1 cellular context compared by ENCODE assay signal in the genomic region with DNA sequence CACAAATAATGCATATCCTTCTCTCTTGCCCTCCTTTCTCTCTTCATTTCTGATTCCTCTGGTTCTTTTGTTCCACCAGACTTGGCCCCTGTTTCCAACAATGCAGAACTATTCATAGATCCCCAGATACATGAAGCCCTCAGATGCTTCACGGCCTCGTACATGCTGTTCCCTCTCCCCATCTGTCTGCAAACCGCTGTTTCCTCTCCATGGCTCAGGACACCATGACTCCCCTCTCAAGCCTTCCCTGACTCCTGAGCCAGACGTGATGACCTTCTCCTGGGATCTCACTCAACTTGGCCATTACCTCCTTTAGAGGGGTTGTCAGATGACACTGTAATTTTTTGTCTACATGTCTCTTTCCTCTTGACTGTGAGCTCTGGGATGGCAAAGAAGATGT.
TF ChIP-seq lines count a peak whose summit lies in the region.

No MANE protein-coding gene starts in this region.

TF ChIP-seq in K562, 482 proteins besides CTCF, POLR2A, EP300 and RAD21:
- TF ChIP-seq, protein P1, sequence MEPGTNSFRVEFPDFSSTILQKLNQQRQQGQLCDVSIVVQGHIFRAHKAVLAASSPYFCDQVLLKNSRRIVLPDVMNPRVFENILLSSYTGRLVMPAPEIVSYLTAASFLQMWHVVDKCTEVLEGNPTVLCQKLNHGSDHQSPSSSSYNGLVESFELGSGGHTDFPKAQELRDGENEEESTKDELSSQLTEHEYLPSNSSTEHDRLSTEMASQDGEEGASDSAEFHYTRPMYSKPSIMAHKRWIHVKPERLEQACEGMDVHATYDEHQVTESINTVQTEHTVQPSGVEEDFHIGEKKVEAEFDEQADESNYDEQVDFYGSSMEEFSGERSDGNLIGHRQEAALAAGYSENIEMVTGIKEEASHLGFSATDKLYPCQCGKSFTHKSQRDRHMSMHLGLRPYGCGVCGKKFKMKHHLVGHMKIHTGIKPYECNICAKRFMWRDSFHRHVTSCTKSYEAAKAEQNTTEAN (CRISPR knock-in tag; IDR thresholded peaks at IDR 0.05): no peak
- no peak for TF ChIP-seq CHD1 (IDR thresholded peaks at IDR 0.05; ENCODE audit: low read length)
- no peak for TF ChIP-seq ZNF253 (CRISPR knock-in tag; conservative IDR thresholded peaks at IDR 0.05)
- no peak for TF ChIP-seq RB1 (IDR thresholded peaks at IDR 0.05; ENCODE audit: low read depth)
- no peak for TF ChIP-seq MTA2 (IDR thresholded peaks at IDR 0.05; ENCODE audit: low read depth)
- TF ChIP-seq, protein P2, sequence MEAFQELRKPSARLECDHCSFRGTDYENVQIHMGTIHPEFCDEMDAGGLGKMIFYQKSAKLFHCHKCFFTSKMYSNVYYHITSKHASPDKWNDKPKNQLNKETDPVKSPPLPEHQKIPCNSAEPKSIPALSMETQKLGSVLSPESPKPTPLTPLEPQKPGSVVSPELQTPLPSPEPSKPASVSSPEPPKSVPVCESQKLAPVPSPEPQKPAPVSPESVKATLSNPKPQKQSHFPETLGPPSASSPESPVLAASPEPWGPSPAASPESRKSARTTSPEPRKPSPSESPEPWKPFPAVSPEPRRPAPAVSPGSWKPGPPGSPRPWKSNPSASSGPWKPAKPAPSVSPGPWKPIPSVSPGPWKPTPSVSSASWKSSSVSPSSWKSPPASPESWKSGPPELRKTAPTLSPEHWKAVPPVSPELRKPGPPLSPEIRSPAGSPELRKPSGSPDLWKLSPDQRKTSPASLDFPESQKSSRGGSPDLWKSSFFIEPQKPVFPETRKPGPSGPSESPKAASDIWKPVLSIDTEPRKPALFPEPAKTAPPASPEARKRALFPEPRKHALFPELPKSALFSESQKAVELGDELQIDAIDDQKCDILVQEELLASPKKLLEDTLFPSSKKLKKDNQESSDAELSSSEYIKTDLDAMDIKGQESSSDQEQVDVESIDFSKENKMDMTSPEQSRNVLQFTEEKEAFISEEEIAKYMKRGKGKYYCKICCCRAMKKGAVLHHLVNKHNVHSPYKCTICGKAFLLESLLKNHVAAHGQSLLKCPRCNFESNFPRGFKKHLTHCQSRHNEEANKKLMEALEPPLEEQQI (IDR thresholded peaks at IDR 0.05): no peak
- TF ChIP-seq ELF4 (CRISPR knock-in tag; IDR thresholded peaks at IDR 0.05): no peak
- TF ChIP-seq FOXK1 (CRISPR knock-in tag; IDR thresholded peaks at IDR 0.05; ENCODE audit: borderline replicate concordance): no peak
- TF ChIP-seq TOE1 (IDR thresholded peaks at IDR 0.05; ENCODE audit: borderline replicate concordance): no peak
- TF ChIP-seq TOE1 (CRISPR knock-in tag; IDR thresholded peaks at IDR 0.05; ENCODE audit: borderline replicate concordance, low read depth): no peak
- no peak for TF ChIP-seq MAFK (IDR thresholded peaks at IDR 0.05; ENCODE audit: low read length)
- no peak for TF ChIP-seq PHF21A (IDR thresholded peaks at IDR 0.05; ENCODE audit: borderline replicate concordance, low read depth)
- TF ChIP-seq SIX5 (IDR thresholded peaks at IDR 0.05; ENCODE audit: borderline replicate concordance in 1 of 2, insufficient read depth in 1 of 2, low read depth in 1 of 2, low read length in 2 of 2): no peak
- no peak for TF ChIP-seq MED1 (CRISPR knock-in tag; IDR thresholded peaks at IDR 0.05; ENCODE audit: borderline replicate concordance)
- TF ChIP-seq, protein P3, sequence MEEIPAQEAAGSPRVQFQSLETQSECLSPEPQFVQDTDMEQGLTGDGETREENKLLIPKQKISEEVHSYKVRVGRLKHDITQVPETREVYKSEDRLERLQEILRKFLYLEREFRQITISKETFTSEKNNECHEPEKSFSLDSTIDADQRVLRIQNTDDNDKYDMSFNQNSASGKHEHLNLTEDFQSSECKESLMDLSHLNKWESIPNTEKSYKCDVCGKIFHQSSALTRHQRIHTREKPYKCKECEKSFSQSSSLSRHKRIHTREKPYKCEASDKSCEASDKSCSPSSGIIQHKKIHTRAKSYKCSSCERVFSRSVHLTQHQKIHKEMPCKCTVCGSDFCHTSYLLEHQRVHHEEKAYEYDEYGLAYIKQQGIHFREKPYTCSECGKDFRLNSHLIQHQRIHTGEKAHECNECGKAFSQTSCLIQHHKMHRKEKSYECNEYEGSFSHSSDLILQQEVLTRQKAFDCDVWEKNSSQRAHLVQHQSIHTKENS (CRISPR knock-in tag; IDR thresholded peaks at IDR 0.05): no peak
- TF ChIP-seq MYNN (IDR thresholded peaks at IDR 0.05): no peak
- no peak for TF ChIP-seq MYNN (CRISPR knock-in tag; IDR thresholded peaks at IDR 0.05)
- TF ChIP-seq, protein P4, sequence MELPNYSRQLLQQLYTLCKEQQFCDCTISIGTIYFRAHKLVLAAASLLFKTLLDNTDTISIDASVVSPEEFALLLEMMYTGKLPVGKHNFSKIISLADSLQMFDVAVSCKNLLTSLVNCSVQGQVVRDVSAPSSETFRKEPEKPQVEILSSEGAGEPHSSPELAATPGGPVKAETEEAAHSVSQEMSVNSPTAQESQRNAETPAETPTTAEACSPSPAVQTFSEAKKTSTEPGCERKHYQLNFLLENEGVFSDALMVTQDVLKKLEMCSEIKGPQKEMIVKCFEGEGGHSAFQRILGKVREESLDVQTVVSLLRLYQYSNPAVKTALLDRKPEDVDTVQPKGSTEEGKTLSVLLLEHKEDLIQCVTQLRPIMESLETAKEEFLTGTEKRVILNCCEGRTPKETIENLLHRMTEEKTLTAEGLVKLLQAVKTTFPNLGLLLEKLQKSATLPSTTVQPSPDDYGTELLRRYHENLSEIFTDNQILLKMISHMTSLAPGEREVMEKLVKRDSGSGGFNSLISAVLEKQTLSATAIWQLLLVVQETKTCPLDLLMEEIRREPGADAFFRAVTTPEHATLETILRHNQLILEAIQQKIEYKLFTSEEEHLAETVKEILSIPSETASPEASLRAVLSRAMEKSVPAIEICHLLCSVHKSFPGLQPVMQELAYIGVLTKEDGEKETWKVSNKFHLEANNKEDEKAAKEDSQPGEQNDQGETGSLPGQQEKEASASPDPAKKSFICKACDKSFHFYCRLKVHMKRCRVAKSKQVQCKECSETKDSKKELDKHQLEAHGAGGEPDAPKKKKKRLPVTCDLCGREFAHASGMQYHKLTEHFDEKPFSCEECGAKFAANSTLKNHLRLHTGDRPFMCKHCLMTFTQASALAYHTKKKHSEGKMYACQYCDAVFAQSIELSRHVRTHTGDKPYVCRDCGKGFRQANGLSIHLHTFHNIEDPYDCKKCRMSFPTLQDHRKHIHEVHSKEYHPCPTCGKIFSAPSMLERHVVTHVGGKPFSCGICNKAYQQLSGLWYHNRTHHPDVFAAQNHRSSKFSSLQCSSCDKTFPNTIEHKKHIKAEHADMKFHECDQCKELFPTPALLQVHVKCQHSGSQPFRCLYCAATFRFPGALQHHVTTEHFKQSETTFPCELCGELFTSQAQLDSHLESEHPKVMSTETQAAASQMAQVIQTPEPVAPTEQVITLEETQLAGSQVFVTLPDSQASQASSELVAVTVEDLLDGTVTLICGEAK (IDR thresholded peaks at IDR 0.05): no peak
- TF ChIP-seq, protein P4 (CRISPR knock-in tag; IDR thresholded peaks at IDR 0.05): no peak
- no peak for TF ChIP-seq POLR3G (IDR thresholded peaks at IDR 0.05; ENCODE audit: extremely low read depth, insufficient read length, insufficient replicate concordance)
- no peak for TF ChIP-seq ZNF668 (CRISPR knock-in tag; IDR thresholded peaks at IDR 0.05)
